ENCODE assay signal across 1 cellular context in genomic region chr10:97785231-97785630, GRCh38.
TF ChIP-seq lines count a peak whose summit lies in the region.

No MANE protein-coding gene starts in this region.

TF ChIP-seq in HepG2, 621 proteins besides CTCF, POLR2A, EP300 and RAD21 (continued from another document):
- TF ChIP-seq THRA (CRISPR knock-in tag; IDR thresholded peaks at IDR 0.05; ENCODE audit: borderline replicate concordance) (peak; percentile 47; the same call in 1 of the 2 replicates), ZKSCAN1 (IDR thresholded peaks at IDR 0.05; ENCODE audit: low read length) (no peak), HMG20A (CRISPR knock-in tag; IDR thresholded peaks at IDR 0.05; ENCODE audit: borderline replicate concordance) (peak; percentile 48; the same call in 1 of the 2 replicates), GATAD2A (CRISPR knock-in tag; IDR thresholded peaks at IDR 0.05) (peak; percentile 63; the same call in 1 of the 2 replicates), STAG1 (CRISPR knock-in tag; IDR thresholded peaks at IDR 0.05) (no peak), ARID5B (CRISPR knock-in tag; IDR thresholded peaks at IDR 0.05) (0 out of 2 replicates have a peak, but pooled peaks have one; percentile 44), ZNF101 (CRISPR knock-in tag; IDR thresholded peaks at IDR 0.05; ENCODE audit: borderline replicate concordance, low read depth) (no peak), RXRB (CRISPR knock-in tag; IDR thresholded peaks at IDR 0.05; ENCODE audit: borderline replicate concordance) (peak; percentile 37; the same call in 1 of the 2 replicates), BCL6 (CRISPR knock-in tag; IDR thresholded peaks at IDR 0.05) (peak; percentile 46), E2F5 (CRISPR knock-in tag; conservative IDR thresholded peaks at IDR 0.05) (no peak), ZFP37 (CRISPR knock-in tag; IDR thresholded peaks at IDR 0.05; ENCODE audit: borderline replicate concordance) (no peak), FOXK2 (IDR thresholded peaks at IDR 0.05) (no peak), HNF4A (CRISPR knock-in tag; IDR thresholded peaks at IDR 0.05) (peak; percentile 57; the same call in 1 of the 2 replicates), KLF15 (CRISPR knock-in tag; IDR thresholded peaks at IDR 0.05; ENCODE audit: borderline replicate concordance) (no peak), ZBTB1 (CRISPR knock-in tag; IDR thresholded peaks at IDR 0.05; ENCODE audit: borderline replicate concordance) (no peak), ZNF550 (CRISPR knock-in tag; IDR thresholded peaks at IDR 0.05; ENCODE audit: borderline replicate concordance) (no peak), CEBPB (IDR thresholded peaks at IDR 0.05; ENCODE audit: borderline replicate concordance, low read depth, low read length) (peak; percentile 67; the same call in 1 of the 2 replicates), ZC3H13 (CRISPR knock-in tag; IDR thresholded peaks at IDR 0.05) (no peak), NCOA2 (CRISPR knock-in tag; IDR thresholded peaks at IDR 0.05) (peak; percentile 33; the same call in 1 of the 2 replicates), CBX2 (IDR thresholded peaks at IDR 0.05; ENCODE audit: low read depth, low read length) (no peak), CBX2 (CRISPR knock-in tag; IDR thresholded peaks at IDR 0.05; ENCODE audit: low read depth) (no peak), SETDB1 (CRISPR knock-in tag; IDR thresholded peaks at IDR 0.05; ENCODE audit: borderline replicate concordance) (no peak), SP2 (CRISPR knock-in tag; IDR thresholded peaks at IDR 0.05) (no peak), MYNN (CRISPR knock-in tag; IDR thresholded peaks at IDR 0.05; ENCODE audit: low read depth) (no peak), CENPBD1 (CRISPR knock-in tag; IDR thresholded peaks at IDR 0.05; ENCODE audit: borderline replicate concordance, low read depth) (no peak), SKIL (CRISPR knock-in tag; IDR thresholded peaks at IDR 0.05; ENCODE audit: borderline replicate concordance) (no peak), ZNF263 (CRISPR knock-in tag; IDR thresholded peaks at IDR 0.05) (no peak), ZSCAN12 (CRISPR knock-in tag; IDR thresholded peaks at IDR 0.05) (no peak), GPBP1L1 (CRISPR knock-in tag; IDR thresholded peaks at IDR 0.05) (no peak), TEAD3 (CRISPR knock-in tag; optimal IDR thresholded peaks at IDR 0.05; ENCODE audit: borderline replicate concordance) (peak; percentile 86), ZNF260 (CRISPR knock-in tag; IDR thresholded peaks at IDR 0.05; ENCODE audit: borderline replicate concordance, low read depth) (no peak), ZMAT5 (CRISPR knock-in tag; IDR thresholded peaks at IDR 0.05; ENCODE audit: borderline replicate concordance, low read depth) (no peak), ZNF687 (CRISPR knock-in tag; IDR thresholded peaks at IDR 0.05) (no peak), ZSCAN30 (CRISPR knock-in tag; IDR thresholded peaks at IDR 0.05) (no peak), ZNF709 (CRISPR knock-in tag; IDR thresholded peaks at IDR 0.05) (no peak), ZNF10 (CRISPR knock-in tag; IDR thresholded peaks at IDR 0.05; ENCODE audit: borderline replicate concordance, low read depth) (no peak), ZNF746 (CRISPR knock-in tag; IDR thresholded peaks at IDR 0.05) (no peak), ARNTL (CRISPR knock-in tag; IDR thresholded peaks at IDR 0.05) (no peak), ZBTB10 (CRISPR knock-in tag; IDR thresholded peaks at IDR 0.05; ENCODE audit: borderline replicate concordance) (no peak), RARA (CRISPR knock-in tag; IDR thresholded peaks at IDR 0.05) (peak; percentile 64), CEBPG (CRISPR knock-in tag; IDR thresholded peaks at IDR 0.05) (peak; percentile 79)
